ENCODE assay signal across 9 cellular contexts in the genomic region with DNA sequence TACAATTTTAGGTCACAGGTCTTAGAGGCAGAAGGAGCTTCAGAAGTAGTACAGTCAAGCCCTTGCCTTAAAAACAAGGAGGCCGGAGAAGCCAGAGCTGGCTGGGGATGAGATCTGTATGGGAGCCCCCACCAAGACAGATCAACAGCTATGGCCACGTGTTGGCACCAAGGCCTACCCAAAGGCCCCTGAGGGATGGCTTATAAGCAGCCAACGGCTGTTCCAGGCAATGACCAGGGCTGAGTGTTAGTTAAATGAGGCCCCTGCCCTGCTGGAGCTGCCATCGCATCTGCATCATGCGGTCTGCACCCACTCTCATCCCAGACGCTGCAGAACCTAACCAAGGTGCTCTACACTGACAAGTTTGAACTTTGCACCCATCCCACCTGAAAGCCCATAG. TPM values are rescaled to one million over a fixed set of nuclear protein-coding genes. Genes with fewer than 3 reads are reported as not detected.
DNase-seq lines count a peak whose midpoint lies in the region; ATAC-seq, FAIRE-seq and TF ChIP-seq lines count a peak whose summit lies in the region.
"Had no signal": no experiment of that assay in that cellular context is flagged by ENCODE, and none has a peak within 500 bp of the region (broad histone marks: within the 10 kb centered on the region; RNA-seq: fewer than 3 reads in every experiment).

No MANE protein-coding gene starts in this region.

- no peak for ATAC-seq in stimulated activated naive B cell treated with anti-CD40 and anti-IgM and Interleukin-4, amounts not matched to agents 10 μg/mL and 1 μg/mL and 100 μg/mL, for 72 hours (replicated peaks)

- H3K27ac Mint-ChIP-seq in immature natural killer cell: peak overlapping the region; percentile 70 to 93 (median 82)
- peak overlapping the region; percentile 94 for H3K27ac Mint-ChIP-seq in stimulated activated naive B cell treated with anti-CD40 and anti-IgM and Interleukin-4, amounts not matched to agents 10 μg/mL and 1 μg/mL and 100 μg/mL, for 72 hours

- H3K9me3 Mint-ChIP-seq in immature natural killer cell: peaks cover 5 to 12% (median 8%) of the 10 kb centered on the region in 6 donors
- H3K9me3 Mint-ChIP-seq in stimulated activated naive B cell treated with anti-CD40 and anti-IgM and Interleukin-4, amounts not matched to agents 10 μg/mL and 1 μg/mL and 100 μg/mL, for 72 hours: peaks cover 7 to 8% of the 10 kb centered on the region in 2 donors

- H3K4me3 ChIP-seq in Peyer's patch: no peak overlapping the region
- no peak overlapping the region for H3K4me3 ChIP-seq in HAP-1

- H3K27me3 Mint-ChIP-seq in immature natural killer cell (ENCODE audit: low read depth in 3 of 3): peaks cover 0 to 21% (median 3%) of the 10 kb centered on the region in 3 donors
- H3K27me3 Mint-ChIP-seq in stimulated activated naive B cell treated with anti-CD40 and anti-IgM and Interleukin-4, amounts not matched to agents 10 μg/mL and 1 μg/mL and 100 μg/mL, for 72 hours: no peaks in the 10 kb centered on the region

- H3K27me3 ChIP-seq in Peyer's patch (no peaks in the 10 kb centered on the region), HAP-1 (ENCODE audit: low read depth) (no peaks in the 10 kb centered on the region)

- H3K9me3 ChIP-seq in Peyer's patch (no peaks in the 10 kb centered on the region), HAP-1 (no peaks in the 10 kb centered on the region)

- peak overlapping the region; percentile 68 to 88 (median 78) for H3K27ac ChIP-seq in Peyer's patch

- H3K4me3 Mint-ChIP-seq in immature natural killer cell: peak overlapping the region in 1 of 5 donors; percentile 4
- no peak overlapping the region for H3K4me3 Mint-ChIP-seq in stimulated activated naive B cell treated with anti-CD40 and anti-IgM and Interleukin-4, amounts not matched to agents 10 μg/mL and 1 μg/mL and 100 μg/mL, for 72 hours

- in situ Hi-C loops in HAP-1 (cut with MboI; ENCODE audit: low sequenced_read_pairs): no loop called here

- H3K4me1 ChIP-seq in Peyer's patch (peaks cover 33 to 87% (median 48%) of the 10 kb centered on the region in 4 donors), HAP-1 (no peaks in the 10 kb centered on the region; the same call in 1 of the 2 replicates)

- peaks cover 14 to 31% (median 26%) of the 10 kb centered on the region in 3 donors for H3K36me3 Mint-ChIP-seq in immature natural killer cell
- peaks cover 50 to 83% of the 10 kb centered on the region in 2 donors for H3K36me3 Mint-ChIP-seq in stimulated activated naive B cell treated with anti-CD40 and anti-IgM and Interleukin-4, amounts not matched to agents 10 μg/mL and 1 μg/mL and 100 μg/mL, for 72 hours

- H3K36me3 ChIP-seq in Peyer's patch: peaks cover 0 to 11% (median 0%) of the 10 kb centered on the region in 3 donors
- H3K36me3 ChIP-seq in HAP-1 (replicated peaks): peaks cover 29% of the 10 kb centered on the region

- no peak for TF ChIP-seq CTCF in Peyer's patch (IDR thresholded peaks at IDR 0.05)

- DNase-seq in GM12891 (ENCODE audit: insufficient read length, low spot score) (no peak), Peyer's patch (peak in 1 of 3 donors; percentile 24), immature natural killer cell (no peak), DMS 273 treated with DMSO at 0.1 percent for 48 hours (lab: John Stamatoyannopoulos, UW) (no peak), HAP-1 (ENCODE audit: low spot score in 2 of 2) (no peak), erythroblast (lab: John Stamatoyannopoulos, UW) (no peak)
- DNase-seq in stimulated activated naive B cell treated with anti-CD40 and anti-IgM and Interleukin-4, amounts not matched to agents 10 μg/mL and 1 μg/mL and 100 μg/mL, for 72 hours: no peak
- DNase-seq: NCI-H1105, SW 1271 had no signal

- FAIRE-seq in GM12891 (lab: Jason Lieb, UNC): peak; percentile 62

- no peak for TF ChIP-seq POLR2A in GM12891 (IDR thresholded peaks at IDR 0.05; ENCODE audit: low read depth, low read length)
- TF ChIP-seq POLR2A in Peyer's patch (IDR thresholded peaks at IDR 0.05): no peak
- no peak for TF ChIP-seq POLR2A in erythroblast (IDR thresholded peaks at IDR 0.05; ENCODE audit: low read length)

- peaks cover 77 to 88% of the 10 kb centered on the region in 2 donors for H3K4me1 Mint-ChIP-seq in immature natural killer cell
- H3K4me1 Mint-ChIP-seq in stimulated activated naive B cell treated with anti-CD40 and anti-IgM and Interleukin-4, amounts not matched to agents 10 μg/mL and 1 μg/mL and 100 μg/mL, for 72 hours: peaks cover 67 to 97% of the 10 kb centered on the region in 2 donors

TF ChIP-seq in GM12891, 5 proteins besides CTCF, POLR2A, EP300 and RAD21:
- TF ChIP-seq PAX5 (IDR thresholded peaks at IDR 0.05; ENCODE audit: insufficient read depth, low read length, severe bottlenecking) (no peak), POU2F2 (IDR thresholded peaks at IDR 0.05; ENCODE audit: low read depth, low read length) (no peak), TAF1 (IDR thresholded peaks at IDR 0.05; ENCODE audit: low read depth, low read length) (no peak), POLR2AphosphoS5 (IDR thresholded peaks at IDR 0.05; ENCODE audit: low read depth, low read length) (no peak), SPI1 (IDR thresholded peaks at IDR 0.05; ENCODE audit: low read depth, low read length) (no peak)

RNA-seq across cellular contexts. Expression of a gene that starts 43.3 kb away (rescaled TPM):
- 55.8 TPM for polyA plus RNA-seq in GM12891 (2012; ENCODE audit: low read depth, missing spikeins)
- total RNA-seq in Peyer's patch: 10 to 100 TPM; 41.7 to 90.0 (median 59.2) TPM
- 100 to 1,000 TPM; 114 to 174 (median 129) TPM for polyA plus RNA-seq in immature natural killer cell

RNA-seq across cellular contexts. Expression of a gene that starts 46.2 kb away (rescaled TPM):
- polyA plus RNA-seq in GM12891 (2012; ENCODE audit: low read depth, missing spikeins): 53.4 TPM
- 100 to 1,000 TPM; 111 to 304 (median 229) TPM for total RNA-seq in Peyer's patch
- polyA plus RNA-seq in immature natural killer cell: 10 to 100 TPM in 1 of 3 donors, 1 to 10 TPM in 2; 7.9 to 28.4 (median 9.9) TPM

RNA-seq across cellular contexts. Expression of a gene that starts 55.7 kb away (rescaled TPM):
- 0.06 TPM for polyA plus RNA-seq in GM12891 (2012; ENCODE audit: low read depth, missing spikeins)
- 10 to 100 TPM in 1 of 4 donors, 1 to 10 TPM in 3; 2.4 to 12.4 (median 5.7) TPM for total RNA-seq in Peyer's patch
- polyA plus RNA-seq in immature natural killer cell: not detected
